ENCODE assay signal across 11 cellular contexts in the genomic region with DNA sequence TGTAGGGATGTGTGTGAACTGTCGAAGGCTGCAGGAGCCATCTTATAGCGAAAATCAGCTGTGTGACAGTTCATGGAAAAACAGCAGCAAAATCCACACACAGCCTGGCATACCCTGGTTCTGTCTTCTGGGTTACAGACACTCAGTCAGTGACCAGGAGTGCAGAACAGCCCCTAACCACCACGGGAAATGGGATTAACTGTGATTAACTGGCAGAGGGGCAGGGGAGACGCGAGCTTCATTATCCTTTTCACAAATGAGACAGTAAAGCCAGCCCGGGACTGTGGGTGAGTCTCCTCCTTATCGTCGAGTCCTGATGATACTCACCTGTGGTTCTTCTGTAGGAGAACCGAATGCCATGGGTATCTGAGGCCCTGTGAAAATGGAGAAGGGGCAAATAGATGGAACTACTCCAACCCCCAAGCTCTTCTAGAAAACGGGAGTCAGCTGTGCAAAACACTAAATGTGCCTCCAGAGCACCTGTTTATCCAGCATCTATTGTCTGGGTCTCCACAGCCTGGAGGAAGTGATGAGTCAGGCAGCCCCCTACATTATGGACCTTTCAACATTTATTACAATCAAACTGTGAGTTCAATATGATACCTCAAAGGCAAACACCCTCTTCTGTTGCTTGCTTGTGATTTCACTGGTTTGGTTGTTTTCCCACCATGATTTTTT. TPM values are rescaled to one million over a fixed set of nuclear protein-coding genes. Genes with fewer than 3 reads are reported as not detected.
DNase-seq lines count a peak whose midpoint lies in the region; ATAC-seq and TF ChIP-seq lines count a peak whose summit lies in the region.
"Had no signal": no experiment of that assay in that cellular context is flagged by ENCODE, and none has a peak within 500 bp of the region (broad histone marks: within the 10 kb centered on the region; RNA-seq: fewer than 3 reads in every experiment).

No MANE protein-coding gene starts in this region.

- H3K4me3 Mint-ChIP-seq in activated CD4-positive, alpha-beta memory T cell treated with anti-CD3 and anti-CD28 coated beads for 36 hours, result peak overlapping the region; percentile 36
- no peak overlapping the region for H3K4me3 Mint-ChIP-seq in activated CD4-positive, alpha-beta memory T cell treated with anti-CD3 and anti-CD28 coated beads, Interleukin-2, amount 10 ng/mL, durations not matched to agents 7 days and 5 days
- peak overlapping the region; percentile 32 for H3K4me3 Mint-ChIP-seq in activated naive CD8-positive, alpha-beta T cell treated with anti-CD3 and anti-CD28 coated beads, Interleukin-2, amount 10 ng/mL, durations not matched to agents 7 days and 5 days

- POLR2A ChIA-PET in activated CD4-positive, alpha-beta memory T cell treated with anti-CD3 and anti-CD28 coated beads for 36 hours (lab: Charles Lee), result interaction anchor here (1.4 kb wide), 1 partner anchor 13 kb away, joined by 4 read pairs; no protein-coding TSS in a partner anchor
- POLR2A ChIA-PET in activated CD4-positive, alpha-beta memory T cell treated with anti-CD3 and anti-CD28 coated beads, Interleukin-2, amount 10 ng/mL, durations not matched to agents 7 days and 5 days (lab: Charles Lee), result no interaction called here
- POLR2A ChIA-PET in activated naive CD8-positive, alpha-beta T cell treated with anti-CD3 and anti-CD28 coated beads, Interleukin-2, amount 10 ng/mL, durations not matched to agents 7 days and 5 days (lab: Charles Lee), result no interaction called here

- peaks cover 24% of the 10 kb centered on the region for H3K4me1 Mint-ChIP-seq in activated CD4-positive, alpha-beta memory T cell treated with anti-CD3 and anti-CD28 coated beads for 36 hours (ENCODE audit: low read depth)
- peaks cover 18% of the 10 kb centered on the region for H3K4me1 Mint-ChIP-seq in activated CD4-positive, alpha-beta memory T cell treated with anti-CD3 and anti-CD28 coated beads, Interleukin-2, amount 10 ng/mL, durations not matched to agents 7 days and 5 days
- H3K4me1 Mint-ChIP-seq in activated naive CD8-positive, alpha-beta T cell treated with anti-CD3 and anti-CD28 coated beads, Interleukin-2, amount 10 ng/mL, durations not matched to agents 7 days and 5 days, result peaks cover 26% of the 10 kb centered on the region

- H3K27ac ChIP-seq in mesodermal cell (ENCODE audit: low read depth, low read length, severe bottlenecking), result peak overlapping the region; percentile 2
- peak overlapping the region; percentile 76 to 81 for H3K27ac ChIP-seq in tibial artery

- H3K9me3 ChIP-seq in mesodermal cell (ENCODE audit: control insufficient read depth, low read length) (no peaks in the 10 kb centered on the region), tibial artery (no peaks in the 10 kb centered on the region)

- TF ChIP-seq POLR2A in erythroblast (IDR thresholded peaks at IDR 0.05; ENCODE audit: low read length), result no peak

- peaks cover 48% of the 10 kb centered on the region for H3K4me1 ChIP-seq in mesodermal cell (ENCODE audit: control insufficient read depth, insufficient read depth, low read length, poor library complexity, severe bottlenecking)
- H3K4me1 ChIP-seq in tibial artery, result peaks cover 0 to 49% (median 32%) of the 10 kb centered on the region in 4 donors

- H3K27me3 ChIP-seq in tibial artery, result no peaks in the 10 kb centered on the region

- WGBS in mesodermal cell (ENCODE audit: insufficient coverage in 2 of 2), 2 experiments, result 88 to 91% methylated on average over 6 to 7 of the region's 10 CpGs

- no peaks in the 10 kb centered on the region for H3K36me3 ChIP-seq in mesodermal cell (ENCODE audit: control insufficient read depth, insufficient read depth, low read length)
- no peaks in the 10 kb centered on the region for H3K36me3 ChIP-seq in tibial artery

- no peak overlapping the region for H3K27ac Mint-ChIP-seq in activated CD4-positive, alpha-beta memory T cell treated with anti-CD3 and anti-CD28 coated beads for 36 hours
- H3K27ac Mint-ChIP-seq in activated CD4-positive, alpha-beta memory T cell treated with anti-CD3 and anti-CD28 coated beads, Interleukin-2, amount 10 ng/mL, durations not matched to agents 7 days and 5 days, result no peak overlapping the region
- no peak overlapping the region for H3K27ac Mint-ChIP-seq in activated naive CD8-positive, alpha-beta T cell treated with anti-CD3 and anti-CD28 coated beads, Interleukin-2, amount 10 ng/mL, durations not matched to agents 7 days and 5 days

- no peaks in the 10 kb centered on the region for H3K36me3 Mint-ChIP-seq in activated CD4-positive, alpha-beta memory T cell treated with anti-CD3 and anti-CD28 coated beads for 36 hours
- H3K36me3 Mint-ChIP-seq in activated CD4-positive, alpha-beta memory T cell treated with anti-CD3 and anti-CD28 coated beads, Interleukin-2, amount 10 ng/mL, durations not matched to agents 7 days and 5 days (ENCODE audit: low read depth), result no peaks in the 10 kb centered on the region
- peaks cover 3% of the 10 kb centered on the region for H3K36me3 Mint-ChIP-seq in activated naive CD8-positive, alpha-beta T cell treated with anti-CD3 and anti-CD28 coated beads, Interleukin-2, amount 10 ng/mL, durations not matched to agents 7 days and 5 days

- TF ChIP-seq CTCF in tibial artery (IDR thresholded peaks at IDR 0.05), result no peak

- H3K27me3 Mint-ChIP-seq in activated CD4-positive, alpha-beta memory T cell treated with anti-CD3 and anti-CD28 coated beads for 36 hours, result no peaks in the 10 kb centered on the region
- peaks cover 12% of the 10 kb centered on the region for H3K27me3 Mint-ChIP-seq in activated CD4-positive, alpha-beta memory T cell treated with anti-CD3 and anti-CD28 coated beads, Interleukin-2, amount 10 ng/mL, durations not matched to agents 7 days and 5 days
- H3K27me3 Mint-ChIP-seq in activated naive CD8-positive, alpha-beta T cell treated with anti-CD3 and anti-CD28 coated beads, Interleukin-2, amount 10 ng/mL, durations not matched to agents 7 days and 5 days, result no peaks in the 10 kb centered on the region

- no peaks in the 10 kb centered on the region for H3K9me3 Mint-ChIP-seq in activated CD4-positive, alpha-beta memory T cell treated with anti-CD3 and anti-CD28 coated beads for 36 hours
- H3K9me3 Mint-ChIP-seq in activated CD4-positive, alpha-beta memory T cell treated with anti-CD3 and anti-CD28 coated beads, Interleukin-2, amount 10 ng/mL, durations not matched to agents 7 days and 5 days, result no peaks in the 10 kb centered on the region
- H3K9me3 Mint-ChIP-seq in activated naive CD8-positive, alpha-beta T cell treated with anti-CD3 and anti-CD28 coated beads, Interleukin-2, amount 10 ng/mL, durations not matched to agents 7 days and 5 days, result no peaks in the 10 kb centered on the region

- CTCF ChIA-PET in activated CD4-positive, alpha-beta memory T cell treated with anti-CD3 and anti-CD28 coated beads for 36 hours (lab: Charles Lee), result interaction anchor here (0.6 to 1.6 kb wide), 2 partner anchors 16 to 128 kb away, joined by 3 read pairs; no protein-coding TSS in a partner anchor
- CTCF ChIA-PET in activated CD4-positive, alpha-beta memory T cell treated with anti-CD3 and anti-CD28 coated beads, Interleukin-2, amount 10 ng/mL, durations not matched to agents 7 days and 5 days (lab: Charles Lee), result no interaction called here

- no peak for DNase-seq in activated CD4-positive, alpha-beta memory T cell treated with anti-CD3 and anti-CD28 coated beads for 36 hours
- DNase-seq in activated CD4-positive, alpha-beta memory T cell treated with anti-CD3 and anti-CD28 coated beads, Interleukin-2, amount 10 ng/mL, durations not matched to agents 7 days and 5 days, result no peak
- DNase-seq in activated naive CD8-positive, alpha-beta T cell treated with anti-CD3 and anti-CD28 coated beads, Interleukin-2, amount 10 ng/mL, durations not matched to agents 7 days and 5 days, result no peak
- DNase-seq in tibial artery, result no peak
- no peak for DNase-seq in erythroblast (lab: John Stamatoyannopoulos, UW)
- DNase-seq in NCI-H1694 treated with DMSO at 0.1 percent for 48 hours (lab: John Stamatoyannopoulos, UW), result no peak
- DNase-seq: NCI-H2227 treated with DMSO at 0.1 percent for 48 hours, nucleus accumbens had no signal

- no peak for ATAC-seq in activated naive CD8-positive, alpha-beta T cell treated with anti-CD3 and anti-CD28 coated beads, Interleukin-2, amount 10 ng/mL, durations not matched to agents 7 days and 5 days (ENCODE audit: low read depth)
- ATAC-seq in HG02884 (IDR thresholded peaks at IDR 0.05; ENCODE audit: unreplicated experiment), result no peak

- intact Hi-C loops in activated CD4-positive, alpha-beta memory T cell treated with anti-CD3 and anti-CD28 coated beads for 36 hours (cut with micrococcal nuclease), result no loop called here
- intact Hi-C loops in tibial artery (cut with DNase I; ENCODE audit: low total_unique reads), result no loop called here

- H3K4me3 ChIP-seq in mesodermal cell (ENCODE audit: extremely low read depth, insufficient read depth, low read length, poor library complexity, severe bottlenecking) (no peak overlapping the region), tibial artery (no peak overlapping the region)

RNA-seq across cellular contexts. Expression of gene LRRFIP1, which starts 9.9 kb away (rescaled TPM):
- total RNA-seq in activated CD4-positive, alpha-beta memory T cell treated with anti-CD3 and anti-CD28 coated beads for 36 hours, result 100 to 1,000 TPM; 238 to 240 TPM
- total RNA-seq in activated CD4-positive, alpha-beta memory T cell treated with anti-CD3 and anti-CD28 coated beads, Interleukin-2, amount 10 ng/mL, durations not matched to agents 7 days and 5 days, result 100 to 1,000 TPM; 242 to 248 TPM
- total RNA-seq in activated naive CD8-positive, alpha-beta T cell treated with anti-CD3 and anti-CD28 coated beads, Interleukin-2, amount 10 ng/mL, durations not matched to agents 7 days and 5 days, result 100 to 1,000 TPM; 158 to 164 TPM
- 71.4 TPM for polyA plus RNA-seq in mesodermal cell (2013, experiment 1 of 2)
- polyA plus RNA-seq in mesodermal cell (2013, experiment 2 of 2), result 73.6 TPM

RNA-seq across cellular contexts. Expression of gene RAB17, which starts 26.9 kb away (rescaled TPM):
- total RNA-seq in activated CD4-positive, alpha-beta memory T cell treated with anti-CD3 and anti-CD28 coated beads for 36 hours, result not detected
- total RNA-seq in activated CD4-positive, alpha-beta memory T cell treated with anti-CD3 and anti-CD28 coated beads, Interleukin-2, amount 10 ng/mL, durations not matched to agents 7 days and 5 days, result not detected
- total RNA-seq in activated naive CD8-positive, alpha-beta T cell treated with anti-CD3 and anti-CD28 coated beads, Interleukin-2, amount 10 ng/mL, durations not matched to agents 7 days and 5 days, result not detected
- polyA plus RNA-seq in mesodermal cell (2013, experiment 1 of 2), result 0.44 TPM
- 1.1 TPM for polyA plus RNA-seq in mesodermal cell (2013, experiment 2 of 2)
- total RNA-seq: T-helper 1 cell treated with Interleukin-12 subunit alpha and Interleukin-12 subunit beta and Interleukin-4 antibody, amounts not matched to agents 30 ng/mL and 1 ng/mL, for 36 hours had no signal

RNA-seq across cellular contexts. Expression of gene PRLH, which starts 51.1 kb away (rescaled TPM):
- not detected for total RNA-seq in activated CD4-positive, alpha-beta memory T cell treated with anti-CD3 and anti-CD28 coated beads for 36 hours
- total RNA-seq in activated CD4-positive, alpha-beta memory T cell treated with anti-CD3 and anti-CD28 coated beads, Interleukin-2, amount 10 ng/mL, durations not matched to agents 7 days and 5 days, result not detected
- total RNA-seq in activated naive CD8-positive, alpha-beta T cell treated with anti-CD3 and anti-CD28 coated beads, Interleukin-2, amount 10 ng/mL, durations not matched to agents 7 days and 5 days, result not detected
- not detected for polyA plus RNA-seq in mesodermal cell (2013, experiment 1 of 2)
- not detected for polyA plus RNA-seq in mesodermal cell (2013, experiment 2 of 2)
- total RNA-seq: T-helper 1 cell treated with Interleukin-12 subunit alpha and Interleukin-12 subunit beta and Interleukin-4 antibody, amounts not matched to agents 30 ng/mL and 1 ng/mL, for 36 hours had no signal
